In genomic region chr4:26787461-26788340, GRCh38 we compare ENCODE assay signal across 8 cellular contexts.
DNase-seq lines count a peak whose midpoint lies in the region; ATAC-seq and TF ChIP-seq lines count a peak whose summit lies in the region.

No MANE protein-coding gene starts in this region.

- H3K4me1 ChIP-seq in SK-N-SH (ENCODE audit: control insufficient read depth in 1 of 2, insufficient read depth in 2 of 2, low read depth in 1 of 2, low read length in 1 of 2) (peaks cover 2 to 17% of the 10 kb centered on the region in 2 experiments; a peak in 3 of 4 replicates), stomach smooth muscle (ENCODE audit: control insufficient read depth, insufficient read depth, low read length) (peaks cover 7% of the 10 kb centered on the region)

- H3K9me3 Mint-ChIP-seq in central memory CD8-positive, alpha-beta T cell = no peaks in the 10 kb centered on the region

- CTCF ChIA-PET in SK-N-SH (lab: Yijun Ruan, JAX) = interaction anchor here (1.3 kb wide), 1 partner anchor 11 kb away, joined by 5 read pairs; no protein-coding TSS in a partner anchor

- peak overlapping the region; percentile 48; the same call in 1 of the 2 replicates for H3K4me2 ChIP-seq in SK-N-SH

- no peaks in the 10 kb centered on the region for H3K27me3 ChIP-seq in SK-N-SH (ENCODE audit: insufficient read depth)
- H3K27me3 ChIP-seq in stomach smooth muscle (ENCODE audit: control insufficient read depth in 1 of 2, insufficient read depth in 2 of 2, low read length in 2 of 2) = no peaks in the 10 kb centered on the region

- H3K9ac ChIP-seq in SK-N-SH = no peak overlapping the region
- H3K9ac ChIP-seq in stomach smooth muscle (ENCODE audit: low read length in 2 of 2) = no peak overlapping the region

- TF ChIP-seq CTCF in GM12865 (IDR thresholded peaks at IDR 0.05; ENCODE audit: insufficient read depth, low read depth, low read length, missing control alignments) (peak; percentile 15), SK-N-SH (IDR thresholded peaks at IDR 0.05) (peak; percentile 40)

- WGBS in SK-N-SH (ENCODE audit: low lambda C conversion rate) = 55% methylated on average over 11 of the region's 11 CpGs

- no peak overlapping the region for H3K4me3 Mint-ChIP-seq in central memory CD8-positive, alpha-beta T cell

- peak in 1 of 2 experiments; percentile 41; a peak in 1 of 4 replicates for TF ChIP-seq EP300 in SK-N-SH (IDR thresholded peaks at IDR 0.05; ENCODE audit: borderline replicate concordance in 1 of 2, low read depth in 1 of 2, low read length in 1 of 2)

- no peaks in the 10 kb centered on the region for H3K9me2 ChIP-seq in SK-N-SH

- no peaks in the 10 kb centered on the region for H3K79me2 ChIP-seq in SK-N-SH (ENCODE audit: insufficient read depth)

- no peaks in the 10 kb centered on the region for H3K27me3 Mint-ChIP-seq in central memory CD8-positive, alpha-beta T cell

- no peak overlapping the region for H2AFZ ChIP-seq in SK-N-SH (ENCODE audit: low read depth)

- peaks cover 7% of the 10 kb centered on the region for H3K4me1 Mint-ChIP-seq in central memory CD8-positive, alpha-beta T cell

- H3F3A ChIP-seq in SK-N-SH (replicated peaks; ENCODE audit: insufficient read depth) = peaks cover 10% of the 10 kb centered on the region

- H3K9me3 ChIP-seq in SK-N-SH = no peaks in the 10 kb centered on the region
- no peaks in the 10 kb centered on the region for H3K9me3 ChIP-seq in stomach smooth muscle (ENCODE audit: control insufficient read depth in 2 of 2, low read length in 2 of 2)

- H3K4me3 ChIP-seq in GM12865 (ENCODE audit: low read depth, low read length) (no peak overlapping the region), SK-N-SH (ENCODE audit: low read depth in 2 of 2, low read length in 1 of 2) (0 out of 4 replicates have a peak overlapping the region, but pooled peaks of 1 of the 2 experiments have one; percentile 3), stomach smooth muscle (ENCODE audit: low read length in 2 of 2) (no peak overlapping the region)

- POLR2A ChIA-PET in SK-N-SH (lab: Yijun Ruan, JAX) = no interaction called here

- peak; percentile 59 for ATAC-seq in HG03139 (IDR thresholded peaks at IDR 0.05; ENCODE audit: unreplicated experiment)
- ATAC-seq in central memory CD8-positive, alpha-beta T cell (replicated peaks; ENCODE audit: extremely low read depth, poor library complexity, severe bottlenecking) = peak; percentile 28

- no peaks in the 10 kb centered on the region for H4K20me1 ChIP-seq in SK-N-SH (ENCODE audit: insufficient read depth)

- peak; percentile 41 for TF ChIP-seq RAD21 in SK-N-SH (IDR thresholded peaks at IDR 0.05; ENCODE audit: low read length)

- peaks cover 4% of the 10 kb centered on the region for H3K36me3 Mint-ChIP-seq in central memory CD8-positive, alpha-beta T cell (ENCODE audit: insufficient read depth)

- H3K27ac Mint-ChIP-seq in central memory CD8-positive, alpha-beta T cell (ENCODE audit: low read depth) = no peak overlapping the region

- H3K27ac ChIP-seq in SK-N-SH (ENCODE audit: low read depth in 2 of 2, low read length in 1 of 2) (peak overlapping the region in 1 of 2 experiments; percentile 28; a peak in 1 of 4 replicates), stomach smooth muscle (ENCODE audit: low read length) (peak overlapping the region; percentile 13)

- DNase-seq in GM12865 (ENCODE audit: low read depth) = peak; percentile 9
- DNase-seq in SK-N-SH = no peak
- DNase-seq in central memory CD8-positive, alpha-beta T cell (ENCODE audit: low spot score in 2 of 2) = no peak
- peak; percentile 74 for DNase-seq in myocyte (ENCODE audit: low read depth)
- no peak for DNase-seq in NCI-H1105 treated with DMSO at 0.1 percent for 48 hours (lab: John Stamatoyannopoulos, UW)
- DNase-seq in effector CD8-positive, alpha-beta T cell (lab: John Stamatoyannopoulos, UW) = no peak

- no peaks in the 10 kb centered on the region for H3K36me3 ChIP-seq in SK-N-SH (replicated peaks in 1 of 2; ENCODE audit: control insufficient read depth in 1 of 2, insufficient read depth in 2 of 2, low read length in 1 of 2)
- peaks cover 0 to 2% of the 10 kb centered on the region in 2 donors for H3K36me3 ChIP-seq in stomach smooth muscle (ENCODE audit: control insufficient read depth in 2 of 2, insufficient read depth in 2 of 2, low read length in 2 of 2)

TF ChIP-seq in SK-N-SH, 30 proteins besides CTCF, POLR2A, EP300 and RAD21 (continues in another document):
- TF ChIP-seq CHD2 (IDR thresholded peaks at IDR 0.05; ENCODE audit: low read length, partially characterized antibody) (no peak), SMC3 (IDR thresholded peaks at IDR 0.05; ENCODE audit: low read depth, low read length) (no peak), TAF1 (IDR thresholded peaks at IDR 0.05; ENCODE audit: borderline replicate concordance, low read depth, low read length) (no peak), RXRA (IDR thresholded peaks at IDR 0.05; ENCODE audit: borderline replicate concordance, low read depth) (peak; percentile 40; the same call in 1 of the 2 replicates), FOXM1 (IDR thresholded peaks at IDR 0.05; ENCODE audit: low read depth) (no peak), YY1 (IDR thresholded peaks at IDR 0.05; ENCODE audit: low read depth) (no peak), RFX5 (IDR thresholded peaks at IDR 0.05; ENCODE audit: low read length) (no peak), JUND (IDR thresholded peaks at IDR 0.05) (peak; percentile 86), MAX (IDR thresholded peaks at IDR 0.05; ENCODE audit: low read depth) (no peak), GABPA (IDR thresholded peaks at IDR 0.05; ENCODE audit: low read depth) (no peak), TCF12 (IDR thresholded peaks at IDR 0.05) (peak; percentile 80), NRF1 (IDR thresholded peaks at IDR 0.05; ENCODE audit: low read depth, low read length) (no peak), GATA2 (CRISPR knock-in tag; IDR thresholded peaks at IDR 0.05) (no peak), POLR2AphosphoS5 (IDR thresholded peaks at IDR 0.05; ENCODE audit: low read depth, low read length) (no peak), RCOR1 (IDR thresholded peaks at IDR 0.05; ENCODE audit: low read length) (no peak), ZBTB33 (IDR thresholded peaks at IDR 0.05; ENCODE audit: borderline replicate concordance, low read depth) (no peak), TEAD4 (IDR thresholded peaks at IDR 0.05; ENCODE audit: borderline replicate concordance, insufficient read depth) (peak; percentile 35; the same call in 1 of the 2 replicates), FOXJ3 (CRISPR knock-in tag; IDR thresholded peaks at IDR 0.05) (no peak), EZH2phosphoT487 (IDR thresholded peaks at IDR 0.05; ENCODE audit: borderline replicate concordance, low read depth) (no peak), MXI1 (IDR thresholded peaks at IDR 0.05; ENCODE audit: low read depth, low read length) (no peak), IRF3 (IDR thresholded peaks at IDR 0.05; ENCODE audit: low read depth, low read length) (no peak), NFIC (IDR thresholded peaks at IDR 0.05; ENCODE audit: borderline replicate concordance) (peak; percentile 77; the same call in 1 of the 2 replicates), SIN3A (IDR thresholded peaks at IDR 0.05; ENCODE audit: borderline replicate concordance, low read depth, low read length) (no peak)
- TF ChIP-seq, protein P1, sequence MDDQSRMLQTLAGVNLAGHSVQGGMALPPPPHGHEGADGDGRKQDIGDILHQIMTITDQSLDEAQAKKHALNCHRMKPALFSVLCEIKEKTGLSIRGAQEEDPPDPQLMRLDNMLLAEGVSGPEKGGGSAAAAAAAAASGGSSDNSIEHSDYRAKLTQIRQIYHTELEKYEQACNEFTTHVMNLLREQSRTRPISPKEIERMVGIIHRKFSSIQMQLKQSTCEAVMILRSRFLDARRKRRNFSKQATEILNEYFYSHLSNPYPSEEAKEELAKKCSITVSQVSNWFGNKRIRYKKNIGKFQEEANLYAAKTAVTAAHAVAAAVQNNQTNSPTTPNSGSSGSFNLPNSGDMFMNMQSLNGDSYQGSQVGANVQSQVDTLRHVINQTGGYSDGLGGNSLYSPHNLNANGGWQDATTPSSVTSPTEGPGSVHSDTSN (IDR thresholded peaks at IDR 0.05) = peak; percentile 52
- TF ChIP-seq, protein P2, sequence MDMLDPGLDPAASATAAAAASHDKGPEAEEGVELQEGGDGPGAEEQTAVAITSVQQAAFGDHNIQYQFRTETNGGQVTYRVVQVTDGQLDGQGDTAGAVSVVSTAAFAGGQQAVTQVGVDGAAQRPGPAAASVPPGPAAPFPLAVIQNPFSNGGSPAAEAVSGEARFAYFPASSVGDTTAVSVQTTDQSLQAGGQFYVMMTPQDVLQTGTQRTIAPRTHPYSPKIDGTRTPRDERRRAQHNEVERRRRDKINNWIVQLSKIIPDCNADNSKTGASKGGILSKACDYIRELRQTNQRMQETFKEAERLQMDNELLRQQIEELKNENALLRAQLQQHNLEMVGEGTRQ (IDR thresholded peaks at IDR 0.05; ENCODE audit: borderline replicate concordance, low read depth, low read length) = no peak

Comparison
In these comparisons a context has a peak if more than half of its experiments do, and no peak if none do; other contexts are left out.
1. DNase-seq: peak in GM12865 (single experiment) and myocyte (single experiment); none in SK-N-SH (single experiment), central memory CD8-positive, alpha-beta T cell (0 of 2), NCI-H1105 treated with DMSO at 0.1 percent for 48 hours (single experiment) and effector CD8-positive, alpha-beta T cell (single experiment).